21 cellular contexts compared by ENCODE assay signal in genomic region chr5:153066281-153066680, GRCh38.
"Had no signal": no experiment of that assay in that cellular context is flagged by ENCODE, and none has a peak within 500 bp of the region (broad histone marks: within the 10 kb centered on the region; RNA-seq: fewer than 3 reads in every experiment).

No MANE protein-coding gene starts in this region.

- H3K27ac Mint-ChIP-seq: IgD-negative memory B cell had no signal

- H3K27ac ChIP-seq: HL-60, KMS-11 had no signal

- H3K4me1 Mint-ChIP-seq: IgD-negative memory B cell had no signal

- H3K9me3 ChIP-seq: SK-N-SH had no signal

- H3K27me3 ChIP-seq: MG63 had no signal

- H3K9ac ChIP-seq: KMS-11, SK-N-SH had no signal

- H3K4me3 ChIP-seq: K562, MG63 had no signal

- ATAC-seq: K562 had no signal

- H3K4me3 Mint-ChIP-seq: IgD-negative memory B cell had no signal

- H3K36me3 ChIP-seq: MG63 had no signal

- DNase-seq: Kasumi-1, MG63, NCI-H1092, NCI-H1105 treated with DMSO at 0.1 percent for 48 hours, NCI-H1417 treated with DMSO at 0.1 percent for 48 hours, NCI-H146, NCI-H1694 treated with DMSO at 0.1 percent for 48 hours, NCI-H1930, NCI-H2081, NCI-H2107, NCI-H2227 treated with DMSO at 0.1 percent for 48 hours, NCI-H524, NCI-H69, NCI-H774, RPMI8226, SHP77, SK-N-SH had no signal

- H3K27me3 Mint-ChIP-seq: IgD-negative memory B cell had no signal

- H3K4me2 ChIP-seq: KMS-11, SK-N-SH had no signal
